9 cellular contexts compared by ENCODE assay signal in the genomic region with DNA sequence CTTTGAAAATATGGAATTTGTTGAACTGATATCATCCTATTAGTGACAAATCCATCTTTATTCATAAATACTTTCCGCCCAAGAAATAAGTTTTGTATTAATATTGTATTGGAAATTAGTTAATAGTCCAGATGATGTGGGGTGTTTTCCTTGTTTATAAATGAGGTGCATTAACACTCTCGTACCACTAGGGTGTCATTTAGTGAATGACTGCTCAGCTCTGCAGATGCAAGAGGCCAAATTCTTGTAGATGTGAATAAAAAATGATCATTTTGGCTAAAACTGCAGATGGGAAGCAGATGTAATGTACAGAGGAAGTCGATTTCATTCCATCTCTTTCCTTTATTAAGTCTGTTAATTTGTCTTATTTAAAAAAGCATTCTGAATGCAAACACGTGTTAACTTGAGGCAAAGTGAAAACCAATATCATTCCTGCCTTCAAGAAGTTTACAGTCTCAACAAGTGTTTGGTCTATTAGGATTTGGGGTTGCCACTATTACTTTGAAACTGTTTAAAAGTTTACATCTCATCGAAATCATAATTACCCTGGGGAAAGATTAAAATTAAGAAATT.
DNase-seq lines count a peak whose midpoint lies in the region; ATAC-seq and TF ChIP-seq lines count a peak whose summit lies in the region.
"Had no signal": no experiment of that assay in that cellular context is flagged by ENCODE, and none has a peak within 500 bp of the region (broad histone marks: within the 10 kb centered on the region; RNA-seq: fewer than 3 reads in every experiment).

No MANE protein-coding gene starts in this region.

- no peaks in the 10 kb centered on the region for H3K36me3 ChIP-seq in GM23338 (ENCODE audit: insufficient read depth)
- no peaks in the 10 kb centered on the region for H3K36me3 ChIP-seq in liver (ENCODE audit: control insufficient read depth in 4 of 4, insufficient read depth in 3 of 4, low read depth in 1 of 4, low read length in 3 of 4)
- H3K36me3 ChIP-seq: neutrophil had no signal

- peaks cover 3 to 5% of the 10 kb centered on the region in 2 donors for H3K36me3 Mint-ChIP-seq in CD14-positive monocyte
- H3K36me3 Mint-ChIP-seq in GM23338 (ENCODE audit: low read depth): no peaks in the 10 kb centered on the region
- H3K36me3 Mint-ChIP-seq in T-cell: no peaks in the 10 kb centered on the region

- H4K20me1 ChIP-seq in GM23338 (replicated peaks; ENCODE audit: insufficient read depth): no peaks in the 10 kb centered on the region

- H3F3A ChIP-seq in GM23338 (replicated peaks; ENCODE audit: low read depth): peaks cover 3% of the 10 kb centered on the region; the same call in 1 of the 2 replicates

- peak in 1 of 2 donors; percentile 29 for TF ChIP-seq RAD21 in liver (IDR thresholded peaks at IDR 0.05)

- TF ChIP-seq CTCF in CD14-positive monocyte (IDR thresholded peaks at IDR 0.05) (peak; percentile 60), GM23338 (conservative IDR thresholded peaks at IDR 0.05; ENCODE audit: low read depth in 2 of 2) (peak; percentile 43 to 71), WI38 (IDR thresholded peaks at IDR 0.05; ENCODE audit: low read depth, low read length) (peak; percentile 55), liver (IDR thresholded peaks at IDR 0.05; ENCODE audit: low read depth, low read length, missing input control) (peak; percentile 42)

- H3K9me3 Mint-ChIP-seq in CD14-positive monocyte: peaks cover 0 to 18% (median 7%) of the 10 kb centered on the region in 7 donors
- peaks cover 3% of the 10 kb centered on the region; the same call in 2 of the 3 replicates for H3K9me3 Mint-ChIP-seq in GM23338
- no peaks in the 10 kb centered on the region for H3K9me3 Mint-ChIP-seq in T-cell

- peaks cover 40 to 73% (median 58%) of the 10 kb centered on the region in 3 donors for H3K27me3 Mint-ChIP-seq in CD14-positive monocyte (ENCODE audit: low read depth in 3 of 3)
- H3K27me3 Mint-ChIP-seq in GM23338 (ENCODE audit: insufficient read depth, low read depth, poor library complexity): peaks cover 22% of the 10 kb centered on the region
- H3K27me3 Mint-ChIP-seq in T-cell: peaks cover 48 to 51% of the 10 kb centered on the region in 2 donors

- intact Hi-C loops in CD14-positive monocyte (cut with micrococcal nuclease): no loop called here

- ATAC-seq in GM23338: no peak
- ATAC-seq in T-cell (replicated peaks in 1 of 4): no peak

- H3K27ac Mint-ChIP-seq in CD14-positive monocyte (no peak overlapping the region), GM23338 (no peak overlapping the region), T-cell (no peak overlapping the region)

- H3K27ac ChIP-seq in GM23338 (ENCODE audit: low read depth) (no peak overlapping the region), liver (ENCODE audit: low read depth in 1 of 2, low read length in 2 of 2) (no peak overlapping the region)
- H3K27ac ChIP-seq: neutrophil had no signal

- no peaks in the 10 kb centered on the region for H3K9me3 ChIP-seq in liver (ENCODE audit: control insufficient read depth in 4 of 4, low read length in 3 of 4)
- H3K9me3 ChIP-seq: neutrophil had no signal

- H3K9me2 ChIP-seq in GM23338 (ENCODE audit: insufficient read depth): peaks cover 8% of the 10 kb centered on the region; the same call in 1 of the 2 replicates

- CTCF ChIA-PET in T-cell (lab: Charles Lee): interaction anchor here in 1 of 2 donors (1.3 kb wide), 1 partner anchor 75 kb away, joined by 3 read pairs; no protein-coding TSS in a partner anchor

- H3K27me3 ChIP-seq in GM23338 (ENCODE audit: insufficient read depth) (peaks cover 3% of the 10 kb centered on the region), liver (ENCODE audit: control insufficient read depth in 4 of 4, insufficient read depth in 4 of 4, low read length in 3 of 4) (peaks cover 0 to 5% (median 0%) of the 10 kb centered on the region in 4 donors)

- H3K4me3 Mint-ChIP-seq in CD14-positive monocyte (peak overlapping the region in 1 of 2 donors; percentile 3), GM23338 (no peak overlapping the region), T-cell (no peak overlapping the region)

- no peak overlapping the region; the same call in 1 of the 2 replicates for H3K4me2 ChIP-seq in GM23338

- WGBS in liver: 63% methylated on average over 5 of the region's 5 CpGs

- no peak overlapping the region for H3K4me3 ChIP-seq in GM23338
- H3K4me3 ChIP-seq in WI38 (ENCODE audit: low read depth, low read length): no peak overlapping the region
- no peak overlapping the region for H3K4me3 ChIP-seq in liver (ENCODE audit: low read depth in 1 of 3, low read length in 3 of 3)

- no peaks in the 10 kb centered on the region for H3K79me2 ChIP-seq in GM23338 (replicated peaks; ENCODE audit: insufficient read depth)

- H3K4me1 ChIP-seq in GM23338 (ENCODE audit: insufficient read depth): peaks cover 26% of the 10 kb centered on the region
- peaks cover 11 to 21% (median 16%) of the 10 kb centered on the region in 4 donors for H3K4me1 ChIP-seq in liver (ENCODE audit: control insufficient read depth in 4 of 4, insufficient read depth in 4 of 4, low read length in 3 of 4)

- no peak overlapping the region for H2AFZ ChIP-seq in GM23338

- POLR2A ChIA-PET in T-cell (lab: Charles Lee): no interaction called here

- H3K4me1 Mint-ChIP-seq in CD14-positive monocyte: peaks cover 15% of the 10 kb centered on the region
- H3K4me1 Mint-ChIP-seq in GM23338: peaks cover 41% of the 10 kb centered on the region
- peaks cover 11 to 21% (median 16%) of the 10 kb centered on the region in 3 donors for H3K4me1 Mint-ChIP-seq in T-cell

- no peak overlapping the region for H3K9ac ChIP-seq in liver (ENCODE audit: low read depth in 1 of 2, low read length in 2 of 2)

- DNase-seq in CD14-positive monocyte (ENCODE audit: low spot score) (no peak), GM23338 (ENCODE audit: low spot score) (peak; percentile 61), hippocampal formation (lab: John Stamatoyannopoulos, UW) (no peak), occipital lobe (lab: John Stamatoyannopoulos, UW) (no peak), T-cell (no peak)
- DNase-seq in activated CD4-positive, alpha-beta T cell treated with anti-CD3 and anti-CD28 coated beads, Interleukin-2, amount 50 U/mL, for 4 hours: no peak

TF ChIP-seq in GM23338, 12 proteins besides CTCF, POLR2A, EP300 and RAD21:
- TF ChIP-seq NANOG (IDR thresholded peaks at IDR 0.05; ENCODE audit: borderline replicate concordance) (no peak), EZH2 (IDR thresholded peaks at IDR 0.05; ENCODE audit: low read depth, unreplicated experiment) (no peak), JUNB (IDR thresholded peaks at IDR 0.05; ENCODE audit: unreplicated experiment) (no peak), STAT1 (IDR thresholded peaks at IDR 0.05; ENCODE audit: unreplicated experiment) (no peak)
- TF ChIP-seq, protein P1, sequence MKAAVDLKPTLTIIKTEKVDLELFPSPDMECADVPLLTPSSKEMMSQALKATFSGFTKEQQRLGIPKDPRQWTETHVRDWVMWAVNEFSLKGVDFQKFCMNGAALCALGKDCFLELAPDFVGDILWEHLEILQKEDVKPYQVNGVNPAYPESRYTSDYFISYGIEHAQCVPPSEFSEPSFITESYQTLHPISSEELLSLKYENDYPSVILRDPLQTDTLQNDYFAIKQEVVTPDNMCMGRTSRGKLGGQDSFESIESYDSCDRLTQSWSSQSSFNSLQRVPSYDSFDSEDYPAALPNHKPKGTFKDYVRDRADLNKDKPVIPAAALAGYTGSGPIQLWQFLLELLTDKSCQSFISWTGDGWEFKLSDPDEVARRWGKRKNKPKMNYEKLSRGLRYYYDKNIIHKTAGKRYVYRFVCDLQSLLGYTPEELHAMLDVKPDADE (IDR thresholded peaks at IDR 0.05): no peak

TF ChIP-seq in liver, 16 proteins besides CTCF, POLR2A, EP300 and RAD21 (continues in another document):
- TF ChIP-seq, protein P2, sequence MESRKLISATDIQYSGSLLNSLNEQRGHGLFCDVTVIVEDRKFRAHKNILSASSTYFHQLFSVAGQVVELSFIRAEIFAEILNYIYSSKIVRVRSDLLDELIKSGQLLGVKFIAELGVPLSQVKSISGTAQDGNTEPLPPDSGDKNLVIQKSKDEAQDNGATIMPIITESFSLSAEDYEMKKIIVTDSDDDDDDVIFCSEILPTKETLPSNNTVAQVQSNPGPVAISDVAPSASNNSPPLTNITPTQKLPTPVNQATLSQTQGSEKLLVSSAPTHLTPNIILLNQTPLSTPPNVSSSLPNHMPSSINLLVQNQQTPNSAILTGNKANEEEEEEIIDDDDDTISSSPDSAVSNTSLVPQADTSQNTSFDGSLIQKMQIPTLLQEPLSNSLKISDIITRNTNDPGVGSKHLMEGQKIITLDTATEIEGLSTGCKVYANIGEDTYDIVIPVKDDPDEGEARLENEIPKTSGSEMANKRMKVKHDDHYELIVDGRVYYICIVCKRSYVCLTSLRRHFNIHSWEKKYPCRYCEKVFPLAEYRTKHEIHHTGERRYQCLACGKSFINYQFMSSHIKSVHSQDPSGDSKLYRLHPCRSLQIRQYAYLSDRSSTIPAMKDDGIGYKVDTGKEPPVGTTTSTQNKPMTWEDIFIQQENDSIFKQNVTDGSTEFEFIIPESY (IDR thresholded peaks at IDR 0.05): no peak
- TF ChIP-seq FOXA2 (IDR thresholded peaks at IDR 0.05): no peak
- no peak for TF ChIP-seq YY1 (IDR thresholded peaks at IDR 0.05)
- TF ChIP-seq, protein P3, sequence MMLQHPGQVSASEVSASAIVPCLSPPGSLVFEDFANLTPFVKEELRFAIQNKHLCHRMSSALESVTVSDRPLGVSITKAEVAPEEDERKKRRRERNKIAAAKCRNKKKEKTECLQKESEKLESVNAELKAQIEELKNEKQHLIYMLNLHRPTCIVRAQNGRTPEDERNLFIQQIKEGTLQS (IDR thresholded peaks at IDR 0.05): no peak
- no peak for TF ChIP-seq TAF1 (conservative IDR thresholded peaks at IDR 0.05)
- TF ChIP-seq GABPA (IDR thresholded peaks at IDR 0.05 in 1 of 2, conservative IDR thresholded peaks at IDR 0.05 in 1 of 2): no peak
- TF ChIP-seq EGR1 (IDR thresholded peaks at IDR 0.05; ENCODE audit: low read depth in 2 of 2): no peak
